In genomic region chr2:240455227-240455718, GRCh38 we compare ENCODE assay signal across 1 cellular context.
TF ChIP-seq lines count a peak whose summit lies in the region.

No MANE protein-coding gene starts in this region.

TF ChIP-seq in HepG2, 621 proteins besides CTCF, POLR2A, EP300 and RAD21 (continued from another document and continues in another):
- TF ChIP-seq HIC2 (CRISPR knock-in tag; IDR thresholded peaks at IDR 0.05; ENCODE audit: low read depth) (no peak), HNF4G (IDR thresholded peaks at IDR 0.05; ENCODE audit: borderline replicate concordance, low read depth, low read length) (no peak), HNF4G (CRISPR knock-in tag; IDR thresholded peaks at IDR 0.05; ENCODE audit: borderline replicate concordance, low read depth) (no peak), HDAC6 (IDR thresholded peaks at IDR 0.05; ENCODE audit: low read depth, low read length) (no peak), SAP130 (CRISPR knock-in tag; IDR thresholded peaks at IDR 0.05; ENCODE audit: low read depth) (no peak), SYNCRIP (IDR thresholded peaks at IDR 0.05; ENCODE audit: insufficient read depth, low read depth, low read length) (no peak), RFX3 (CRISPR knock-in tag; IDR thresholded peaks at IDR 0.05) (no peak), THRA (CRISPR knock-in tag; IDR thresholded peaks at IDR 0.05; ENCODE audit: borderline replicate concordance) (peak; percentile 81; the same call in 1 of the 2 replicates), TOPORS (CRISPR knock-in tag; IDR thresholded peaks at IDR 0.05) (no peak), ZNF609 (CRISPR knock-in tag; IDR thresholded peaks at IDR 0.05; ENCODE audit: borderline replicate concordance) (no peak), ATF7 (IDR thresholded peaks at IDR 0.05) (no peak), ATF7 (CRISPR knock-in tag; IDR thresholded peaks at IDR 0.05) (no peak), KDM1A (CRISPR knock-in tag; IDR thresholded peaks at IDR 0.05) (no peak), NR2F6 (IDR thresholded peaks at IDR 0.05) (peak; percentile 37; the same call in 1 of the 2 replicates), NR2F6 (CRISPR knock-in tag; IDR thresholded peaks at IDR 0.05) (peak; percentile 82), EHMT2 (IDR thresholded peaks at IDR 0.05; ENCODE audit: borderline replicate concordance, low read depth, low read length) (no peak), ZHX2 (IDR thresholded peaks at IDR 0.05; ENCODE audit: low read depth) (no peak), ZHX2 (CRISPR knock-in tag; IDR thresholded peaks at IDR 0.05; ENCODE audit: borderline replicate concordance) (no peak), PRDM10 (CRISPR knock-in tag; IDR thresholded peaks at IDR 0.05; ENCODE audit: low read depth) (peak; percentile 61; the same call in 1 of the 2 replicates), ZSCAN22 (CRISPR knock-in tag; IDR thresholded peaks at IDR 0.05) (no peak), FOSL2 (CRISPR knock-in tag; IDR thresholded peaks at IDR 0.05) (no peak), NKX3-1 (CRISPR knock-in tag; IDR thresholded peaks at IDR 0.05) (no peak), MTF1 (CRISPR knock-in tag; IDR thresholded peaks at IDR 0.05) (no peak), GTF2F1 (IDR thresholded peaks at IDR 0.05; ENCODE audit: low read length) (no peak), ZFX (CRISPR knock-in tag; IDR thresholded peaks at IDR 0.05; ENCODE audit: low read depth) (peak; percentile 3; the same call in 1 of the 2 replicates), HNRNPLL (IDR thresholded peaks at IDR 0.05; ENCODE audit: low read depth, low read length, poor library complexity, severe bottlenecking) (no peak), TAF15 (IDR thresholded peaks at IDR 0.05; ENCODE audit: low read depth, low read length, poor library complexity, severe bottlenecking) (no peak), ZNF318 (CRISPR knock-in tag; IDR thresholded peaks at IDR 0.05) (no peak), SETDB1 (CRISPR knock-in tag; IDR thresholded peaks at IDR 0.05; ENCODE audit: borderline replicate concordance) (no peak)
